1 cellular context compared by ENCODE assay signal in the genomic region with DNA sequence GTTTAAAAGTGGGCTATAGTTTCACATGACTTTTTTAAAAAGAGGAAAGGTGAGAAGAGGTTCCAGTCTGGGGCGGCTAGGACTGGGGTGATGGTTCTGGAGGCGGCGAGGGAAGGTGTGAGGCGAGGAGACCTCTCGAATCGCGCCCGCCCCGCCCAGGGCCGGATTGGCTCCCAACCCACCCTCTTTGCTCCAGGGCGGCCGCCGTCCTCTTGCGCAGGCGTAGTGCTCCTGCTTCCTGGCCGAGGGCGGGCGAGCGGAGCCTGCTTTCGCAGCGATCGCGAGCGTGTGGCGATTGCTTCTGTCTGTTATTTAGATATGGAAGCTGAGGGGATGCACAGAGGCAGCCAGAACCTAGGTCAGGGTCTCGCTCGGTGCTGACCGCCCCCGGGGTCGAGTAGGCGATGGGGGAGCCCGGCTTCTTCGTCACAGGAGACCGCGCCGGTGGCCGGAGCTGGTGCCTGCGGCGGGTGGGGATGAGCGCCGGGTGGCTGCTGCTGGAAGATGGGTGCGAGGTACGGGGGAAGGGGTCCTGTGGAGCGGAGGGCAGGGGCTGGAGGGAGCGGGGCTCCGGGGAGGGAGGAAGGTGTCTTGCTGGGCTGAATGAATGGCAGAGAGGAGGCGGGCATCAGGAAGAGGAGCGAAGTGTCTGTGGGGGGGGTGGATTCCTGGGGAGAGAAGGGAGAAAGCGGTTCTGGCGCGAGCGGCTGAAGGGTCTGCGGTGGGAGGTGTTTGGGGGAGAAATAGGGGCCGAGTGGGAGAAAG.
TF ChIP-seq lines count a peak whose summit lies in the region.

A gene with protein sequence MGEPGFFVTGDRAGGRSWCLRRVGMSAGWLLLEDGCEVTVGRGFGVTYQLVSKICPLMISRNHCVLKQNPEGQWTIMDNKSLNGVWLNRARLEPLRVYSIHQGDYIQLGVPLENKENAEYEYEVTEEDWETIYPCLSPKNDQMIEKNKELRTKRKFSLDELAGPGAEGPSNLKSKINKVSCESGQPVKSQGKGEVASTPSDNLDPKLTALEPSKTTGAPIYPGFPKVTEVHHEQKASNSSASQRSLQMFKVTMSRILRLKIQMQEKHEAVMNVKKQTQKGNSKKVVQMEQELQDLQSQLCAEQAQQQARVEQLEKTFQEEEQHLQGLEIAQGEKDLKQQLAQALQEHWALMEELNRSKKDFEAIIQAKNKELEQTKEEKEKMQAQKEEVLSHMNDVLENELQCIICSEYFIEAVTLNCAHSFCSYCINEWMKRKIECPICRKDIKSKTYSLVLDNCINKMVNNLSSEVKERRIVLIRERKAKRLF (plus strand): TSS at position 223 of the 765 bp plus-strand sequence. CDS start 182 bp downstream, at position 405.

TF ChIP-seq in HepG2, 621 proteins besides CTCF, POLR2A, EP300 and RAD21 (continued from another document and continues in another):
- TF ChIP-seq, protein P1, sequence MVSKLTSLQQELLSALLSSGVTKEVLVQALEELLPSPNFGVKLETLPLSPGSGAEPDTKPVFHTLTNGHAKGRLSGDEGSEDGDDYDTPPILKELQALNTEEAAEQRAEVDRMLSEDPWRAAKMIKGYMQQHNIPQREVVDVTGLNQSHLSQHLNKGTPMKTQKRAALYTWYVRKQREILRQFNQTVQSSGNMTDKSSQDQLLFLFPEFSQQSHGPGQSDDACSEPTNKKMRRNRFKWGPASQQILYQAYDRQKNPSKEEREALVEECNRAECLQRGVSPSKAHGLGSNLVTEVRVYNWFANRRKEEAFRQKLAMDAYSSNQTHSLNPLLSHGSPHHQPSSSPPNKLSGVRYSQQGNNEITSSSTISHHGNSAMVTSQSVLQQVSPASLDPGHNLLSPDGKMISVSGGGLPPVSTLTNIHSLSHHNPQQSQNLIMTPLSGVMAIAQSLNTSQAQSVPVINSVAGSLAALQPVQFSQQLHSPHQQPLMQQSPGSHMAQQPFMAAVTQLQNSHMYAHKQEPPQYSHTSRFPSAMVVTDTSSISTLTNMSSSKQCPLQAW (CRISPR knock-in tag; IDR thresholded peaks at IDR 0.05): peak; percentile 88
- TF ChIP-seq ZNF607 (CRISPR knock-in tag; IDR thresholded peaks at IDR 0.05; ENCODE audit: borderline replicate concordance): peak; percentile 77; the same call in 1 of the 2 replicates
- TF ChIP-seq, protein P2, sequence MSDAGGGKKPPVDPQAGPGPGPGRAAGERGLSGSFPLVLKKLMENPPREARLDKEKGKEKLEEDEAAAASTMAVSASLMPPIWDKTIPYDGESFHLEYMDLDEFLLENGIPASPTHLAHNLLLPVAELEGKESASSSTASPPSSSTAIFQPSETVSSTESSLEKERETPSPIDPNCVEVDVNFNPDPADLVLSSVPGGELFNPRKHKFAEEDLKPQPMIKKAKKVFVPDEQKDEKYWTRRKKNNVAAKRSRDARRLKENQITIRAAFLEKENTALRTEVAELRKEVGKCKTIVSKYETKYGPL (CRISPR knock-in tag; IDR thresholded peaks at IDR 0.05): peak; percentile 87; the same call in 1 of the 2 replicates
- peak; percentile 43; the same call in 1 of the 2 replicates for TF ChIP-seq ZBTB7B (CRISPR knock-in tag; IDR thresholded peaks at IDR 0.05)
- no peak for TF ChIP-seq FOXA3 (CRISPR knock-in tag; IDR thresholded peaks at IDR 0.05)
- no peak for TF ChIP-seq TRIM24 (CRISPR knock-in tag; IDR thresholded peaks at IDR 0.05)
- TF ChIP-seq, protein P3, sequence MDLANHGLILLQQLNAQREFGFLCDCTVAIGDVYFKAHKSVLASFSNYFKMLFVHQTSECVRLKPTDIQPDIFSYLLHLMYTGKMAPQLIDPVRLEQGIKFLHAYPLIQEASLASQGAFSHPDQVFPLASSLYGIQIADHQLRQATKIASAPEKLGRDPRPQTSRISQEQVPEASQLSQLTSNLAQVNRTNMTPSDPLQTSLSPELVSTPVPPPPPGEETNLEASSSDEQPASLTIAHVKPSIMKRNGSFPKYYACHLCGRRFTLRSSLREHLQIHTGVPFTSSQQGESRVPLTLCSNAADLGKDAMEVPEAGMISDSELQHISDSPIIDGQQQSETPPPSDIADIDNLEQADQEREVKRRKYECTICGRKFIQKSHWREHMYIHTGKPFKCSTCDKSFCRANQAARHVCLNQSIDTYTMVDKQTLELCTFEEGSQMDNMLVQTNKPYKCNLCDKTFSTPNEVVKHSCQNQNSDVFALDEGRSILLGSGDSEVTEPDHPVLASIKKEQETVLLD (CRISPR knock-in tag; IDR thresholded peaks at IDR 0.05; ENCODE audit: low read depth): no peak
- TF ChIP-seq, protein P4, sequence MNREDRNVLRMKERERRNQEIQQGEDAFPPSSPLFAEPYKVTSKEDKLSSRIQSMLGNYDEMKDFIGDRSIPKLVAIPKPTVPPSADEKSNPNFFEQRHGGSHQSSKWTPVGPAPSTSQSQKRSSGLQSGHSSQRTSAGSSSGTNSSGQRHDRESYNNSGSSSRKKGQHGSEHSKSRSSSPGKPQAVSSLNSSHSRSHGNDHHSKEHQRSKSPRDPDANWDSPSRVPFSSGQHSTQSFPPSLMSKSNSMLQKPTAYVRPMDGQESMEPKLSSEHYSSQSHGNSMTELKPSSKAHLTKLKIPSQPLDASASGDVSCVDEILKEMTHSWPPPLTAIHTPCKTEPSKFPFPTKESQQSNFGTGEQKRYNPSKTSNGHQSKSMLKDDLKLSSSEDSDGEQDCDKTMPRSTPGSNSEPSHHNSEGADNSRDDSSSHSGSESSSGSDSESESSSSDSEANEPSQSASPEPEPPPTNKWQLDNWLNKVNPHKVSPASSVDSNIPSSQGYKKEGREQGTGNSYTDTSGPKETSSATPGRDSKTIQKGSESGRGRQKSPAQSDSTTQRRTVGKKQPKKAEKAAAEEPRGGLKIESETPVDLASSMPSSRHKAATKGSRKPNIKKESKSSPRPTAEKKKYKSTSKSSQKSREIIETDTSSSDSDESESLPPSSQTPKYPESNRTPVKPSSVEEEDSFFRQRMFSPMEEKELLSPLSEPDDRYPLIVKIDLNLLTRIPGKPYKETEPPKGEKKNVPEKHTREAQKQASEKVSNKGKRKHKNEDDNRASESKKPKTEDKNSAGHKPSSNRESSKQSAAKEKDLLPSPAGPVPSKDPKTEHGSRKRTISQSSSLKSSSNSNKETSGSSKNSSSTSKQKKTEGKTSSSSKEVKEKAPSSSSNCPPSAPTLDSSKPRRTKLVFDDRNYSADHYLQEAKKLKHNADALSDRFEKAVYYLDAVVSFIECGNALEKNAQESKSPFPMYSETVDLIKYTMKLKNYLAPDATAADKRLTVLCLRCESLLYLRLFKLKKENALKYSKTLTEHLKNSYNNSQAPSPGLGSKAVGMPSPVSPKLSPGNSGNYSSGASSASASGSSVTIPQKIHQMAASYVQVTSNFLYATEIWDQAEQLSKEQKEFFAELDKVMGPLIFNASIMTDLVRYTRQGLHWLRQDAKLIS (CRISPR knock-in tag; IDR thresholded peaks at IDR 0.05): no peak
- peak; percentile 59; the same call in 1 of the 2 replicates for TF ChIP-seq SP4 (CRISPR knock-in tag; IDR thresholded peaks at IDR 0.05)
- no peak for TF ChIP-seq ZNF709 (CRISPR knock-in tag; IDR thresholded peaks at IDR 0.05)
- TF ChIP-seq WIZ (CRISPR knock-in tag; IDR thresholded peaks at IDR 0.05): no peak
- peak; percentile 71; the same call in 1 of the 2 replicates for TF ChIP-seq ZNF891 (CRISPR knock-in tag; IDR thresholded peaks at IDR 0.05)
- no peak for TF ChIP-seq SNRNP70 (IDR thresholded peaks at IDR 0.05; ENCODE audit: low read depth, low read length)
- TF ChIP-seq TP53 (CRISPR knock-in tag; conservative IDR thresholded peaks at IDR 0.05): no peak; the same call in 1 of the 2 replicates
- peak; percentile 79; the same call in 1 of the 2 replicates for TF ChIP-seq ZFX (CRISPR knock-in tag; IDR thresholded peaks at IDR 0.05; ENCODE audit: low read depth)
- TF ChIP-seq KDM3A (CRISPR knock-in tag; IDR thresholded peaks at IDR 0.05; ENCODE audit: low read depth): no peak; the same call in 1 of the 2 replicates
- TF ChIP-seq, protein P5, sequence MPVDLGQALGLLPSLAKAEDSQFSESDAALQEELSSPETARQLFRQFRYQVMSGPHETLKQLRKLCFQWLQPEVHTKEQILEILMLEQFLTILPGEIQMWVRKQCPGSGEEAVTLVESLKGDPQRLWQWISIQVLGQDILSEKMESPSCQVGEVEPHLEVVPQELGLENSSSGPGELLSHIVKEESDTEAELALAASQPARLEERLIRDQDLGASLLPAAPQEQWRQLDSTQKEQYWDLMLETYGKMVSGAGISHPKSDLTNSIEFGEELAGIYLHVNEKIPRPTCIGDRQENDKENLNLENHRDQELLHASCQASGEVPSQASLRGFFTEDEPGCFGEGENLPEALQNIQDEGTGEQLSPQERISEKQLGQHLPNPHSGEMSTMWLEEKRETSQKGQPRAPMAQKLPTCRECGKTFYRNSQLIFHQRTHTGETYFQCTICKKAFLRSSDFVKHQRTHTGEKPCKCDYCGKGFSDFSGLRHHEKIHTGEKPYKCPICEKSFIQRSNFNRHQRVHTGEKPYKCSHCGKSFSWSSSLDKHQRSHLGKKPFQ (CRISPR knock-in tag; IDR thresholded peaks at IDR 0.05; ENCODE audit: insufficient replicate concordance): no peak
- peak; percentile 39; the same call in 1 of the 2 replicates for TF ChIP-seq TOE1 (CRISPR knock-in tag; IDR thresholded peaks at IDR 0.05)
- TF ChIP-seq NAIF1 (CRISPR knock-in tag; IDR thresholded peaks at IDR 0.05; ENCODE audit: borderline replicate concordance): no peak; the same call in 1 of the 2 replicates
- TF ChIP-seq CBFB (CRISPR knock-in tag; IDR thresholded peaks at IDR 0.05): 0 out of 2 replicates have a peak, but pooled peaks have one; percentile 27
- no peak for TF ChIP-seq SOX13 (IDR thresholded peaks at IDR 0.05)
- TF ChIP-seq SOX13 (CRISPR knock-in tag; conservative IDR thresholded peaks at IDR 0.05 in 1 of 2, IDR thresholded peaks at IDR 0.05 in 1 of 2): no peak
- TF ChIP-seq ZNF570 (CRISPR knock-in tag; IDR thresholded peaks at IDR 0.05; ENCODE audit: borderline replicate concordance): no peak
- TF ChIP-seq TOPORS (CRISPR knock-in tag; IDR thresholded peaks at IDR 0.05): no peak
- TF ChIP-seq ZNF430 (CRISPR knock-in tag; IDR thresholded peaks at IDR 0.05): no peak; the same call in 1 of the 2 replicates
- no peak for TF ChIP-seq ZNF251 (CRISPR knock-in tag; IDR thresholded peaks at IDR 0.05)
- TF ChIP-seq, protein P6, sequence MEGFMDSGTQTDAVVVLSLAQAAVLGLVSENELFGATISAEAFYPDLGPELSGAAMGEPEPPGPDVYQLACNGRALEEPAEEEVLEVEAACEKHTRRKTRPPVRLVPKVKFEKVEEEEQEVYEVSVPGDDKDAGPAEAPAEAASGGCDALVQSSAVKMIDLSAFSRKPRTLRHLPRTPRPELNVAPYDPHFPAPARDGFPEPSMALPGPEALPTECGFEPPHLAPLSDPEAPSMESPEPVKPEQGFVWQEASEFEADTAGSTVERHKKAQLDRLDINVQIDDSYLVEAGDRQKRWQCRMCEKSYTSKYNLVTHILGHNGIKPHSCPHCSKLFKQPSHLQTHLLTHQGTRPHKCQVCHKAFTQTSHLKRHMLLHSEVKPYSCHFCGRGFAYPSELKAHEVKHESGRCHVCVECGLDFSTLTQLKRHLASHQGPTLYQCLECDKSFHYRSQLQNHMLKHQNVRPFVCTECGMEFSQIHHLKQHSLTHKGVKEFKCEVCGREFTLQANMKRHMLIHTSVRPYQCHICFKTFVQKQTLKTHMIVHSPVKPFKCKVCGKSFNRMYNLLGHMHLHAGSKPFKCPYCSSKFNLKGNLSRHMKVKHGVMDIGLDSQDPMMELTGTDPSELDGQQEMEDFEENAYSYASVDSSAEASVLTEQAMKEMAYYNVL (CRISPR knock-in tag; IDR thresholded peaks at IDR 0.05; ENCODE audit: borderline replicate concordance): 0 out of 2 replicates have a peak, but pooled peaks have one; percentile 13
- no peak for TF ChIP-seq ZNF749 (CRISPR knock-in tag; IDR thresholded peaks at IDR 0.05; ENCODE audit: borderline replicate concordance)
- TF ChIP-seq HOXD1 (CRISPR knock-in tag; IDR thresholded peaks at IDR 0.05): peak; percentile 89; the same call in 1 of the 2 replicates
- peak; percentile 90 for TF ChIP-seq ZNF232 (CRISPR knock-in tag; IDR thresholded peaks at IDR 0.05; ENCODE audit: borderline replicate concordance)
- TF ChIP-seq HOXA9 (CRISPR knock-in tag; IDR thresholded peaks at IDR 0.05; ENCODE audit: borderline replicate concordance): no peak
- TF ChIP-seq NKX3-1 (CRISPR knock-in tag; IDR thresholded peaks at IDR 0.05): peak; percentile 94
- no peak for TF ChIP-seq SMAD9 (CRISPR knock-in tag; IDR thresholded peaks at IDR 0.05)
- TF ChIP-seq MED8 (CRISPR knock-in tag; IDR thresholded peaks at IDR 0.05; ENCODE audit: insufficient replicate concordance): no peak
- TF ChIP-seq ZNF550 (CRISPR knock-in tag; IDR thresholded peaks at IDR 0.05; ENCODE audit: borderline replicate concordance): no peak
- TF ChIP-seq DR1 (CRISPR knock-in tag; IDR thresholded peaks at IDR 0.05): peak; percentile 68; the same call in 1 of the 2 replicates
- TF ChIP-seq, protein P7, sequence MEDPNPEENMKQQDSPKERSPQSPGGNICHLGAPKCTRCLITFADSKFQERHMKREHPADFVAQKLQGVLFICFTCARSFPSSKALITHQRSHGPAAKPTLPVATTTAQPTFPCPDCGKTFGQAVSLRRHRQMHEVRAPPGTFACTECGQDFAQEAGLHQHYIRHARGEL (CRISPR knock-in tag; IDR thresholded peaks at IDR 0.05): no peak
- peak; percentile 95 for TF ChIP-seq XRCC5 (optimal IDR thresholded peaks at IDR 0.05; ENCODE audit: low read length)
- TF ChIP-seq, protein P8, sequence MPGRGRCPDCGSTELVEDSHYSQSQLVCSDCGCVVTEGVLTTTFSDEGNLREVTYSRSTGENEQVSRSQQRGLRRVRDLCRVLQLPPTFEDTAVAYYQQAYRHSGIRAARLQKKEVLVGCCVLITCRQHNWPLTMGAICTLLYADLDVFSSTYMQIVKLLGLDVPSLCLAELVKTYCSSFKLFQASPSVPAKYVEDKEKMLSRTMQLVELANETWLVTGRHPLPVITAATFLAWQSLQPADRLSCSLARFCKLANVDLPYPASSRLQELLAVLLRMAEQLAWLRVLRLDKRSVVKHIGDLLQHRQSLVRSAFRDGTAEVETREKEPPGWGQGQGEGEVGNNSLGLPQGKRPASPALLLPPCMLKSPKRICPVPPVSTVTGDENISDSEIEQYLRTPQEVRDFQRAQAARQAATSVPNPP (CRISPR knock-in tag; IDR thresholded peaks at IDR 0.05): no peak; the same call in 1 of the 2 replicates
- TF ChIP-seq, protein P9, sequence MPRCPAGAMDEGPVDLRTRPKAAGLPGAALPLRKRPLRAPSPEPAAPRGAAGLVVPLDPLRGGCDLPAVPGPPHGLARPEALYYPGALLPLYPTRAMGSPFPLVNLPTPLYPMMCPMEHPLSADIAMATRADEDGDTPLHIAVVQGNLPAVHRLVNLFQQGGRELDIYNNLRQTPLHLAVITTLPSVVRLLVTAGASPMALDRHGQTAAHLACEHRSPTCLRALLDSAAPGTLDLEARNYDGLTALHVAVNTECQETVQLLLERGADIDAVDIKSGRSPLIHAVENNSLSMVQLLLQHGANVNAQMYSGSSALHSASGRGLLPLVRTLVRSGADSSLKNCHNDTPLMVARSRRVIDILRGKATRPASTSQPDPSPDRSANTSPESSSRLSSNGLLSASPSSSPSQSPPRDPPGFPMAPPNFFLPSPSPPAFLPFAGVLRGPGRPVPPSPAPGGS (CRISPR knock-in tag; IDR thresholded peaks at IDR 0.05): no peak
- TF ChIP-seq NFATC3 (CRISPR knock-in tag; IDR thresholded peaks at IDR 0.05): no peak
- TF ChIP-seq TMF1 (CRISPR knock-in tag; IDR thresholded peaks at IDR 0.05; ENCODE audit: low read depth): no peak
- TF ChIP-seq ZFP82 (CRISPR knock-in tag; IDR thresholded peaks at IDR 0.05; ENCODE audit: borderline replicate concordance): no peak
- TF ChIP-seq CENPX (CRISPR knock-in tag; IDR thresholded peaks at IDR 0.05): no peak
